1 cellular context compared by ENCODE assay signal in the genomic region with DNA sequence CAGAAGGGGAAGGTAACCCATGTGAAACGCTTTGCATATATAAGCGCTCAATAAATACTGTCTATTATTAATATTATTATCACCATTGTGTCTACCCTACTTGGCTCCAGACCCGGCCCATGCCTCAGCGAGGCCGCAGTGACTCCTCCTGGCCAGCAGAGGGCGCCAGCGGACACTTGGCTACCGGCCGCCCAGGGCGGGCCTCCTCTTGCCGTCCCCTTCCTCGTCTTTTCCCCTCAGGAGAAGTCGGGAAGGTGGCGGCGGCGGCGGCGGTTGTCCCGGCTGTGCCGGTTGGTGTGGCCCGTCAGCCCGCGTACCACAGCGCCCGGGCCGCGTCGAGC.
TF ChIP-seq lines count a peak whose summit lies in the region.

TSS of gene AGFG1 (plus strand) at position 233 of the 341 bp plus-strand sequence. CDS start 266 bp downstream, outside the sequence.

TF ChIP-seq in HCT116, 20 proteins besides CTCF, POLR2A, EP300 and RAD21 (continued from another document):
- TF ChIP-seq POLR2AphosphoS5 (IDR thresholded peaks at IDR 0.05; ENCODE audit: low read depth, low read length) (peak; percentile 80), ZFX (IDR thresholded peaks at IDR 0.05) (no peak), CBX3 (IDR thresholded peaks at IDR 0.05; ENCODE audit: low read depth) (peak; percentile 84)
- TF ChIP-seq, protein P1, sequence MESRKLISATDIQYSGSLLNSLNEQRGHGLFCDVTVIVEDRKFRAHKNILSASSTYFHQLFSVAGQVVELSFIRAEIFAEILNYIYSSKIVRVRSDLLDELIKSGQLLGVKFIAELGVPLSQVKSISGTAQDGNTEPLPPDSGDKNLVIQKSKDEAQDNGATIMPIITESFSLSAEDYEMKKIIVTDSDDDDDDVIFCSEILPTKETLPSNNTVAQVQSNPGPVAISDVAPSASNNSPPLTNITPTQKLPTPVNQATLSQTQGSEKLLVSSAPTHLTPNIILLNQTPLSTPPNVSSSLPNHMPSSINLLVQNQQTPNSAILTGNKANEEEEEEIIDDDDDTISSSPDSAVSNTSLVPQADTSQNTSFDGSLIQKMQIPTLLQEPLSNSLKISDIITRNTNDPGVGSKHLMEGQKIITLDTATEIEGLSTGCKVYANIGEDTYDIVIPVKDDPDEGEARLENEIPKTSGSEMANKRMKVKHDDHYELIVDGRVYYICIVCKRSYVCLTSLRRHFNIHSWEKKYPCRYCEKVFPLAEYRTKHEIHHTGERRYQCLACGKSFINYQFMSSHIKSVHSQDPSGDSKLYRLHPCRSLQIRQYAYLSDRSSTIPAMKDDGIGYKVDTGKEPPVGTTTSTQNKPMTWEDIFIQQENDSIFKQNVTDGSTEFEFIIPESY (IDR thresholded peaks at IDR 0.05; ENCODE audit: extremely low read depth, insufficient replicate concordance, low read length): peak; percentile 46
